In the genomic region with DNA sequence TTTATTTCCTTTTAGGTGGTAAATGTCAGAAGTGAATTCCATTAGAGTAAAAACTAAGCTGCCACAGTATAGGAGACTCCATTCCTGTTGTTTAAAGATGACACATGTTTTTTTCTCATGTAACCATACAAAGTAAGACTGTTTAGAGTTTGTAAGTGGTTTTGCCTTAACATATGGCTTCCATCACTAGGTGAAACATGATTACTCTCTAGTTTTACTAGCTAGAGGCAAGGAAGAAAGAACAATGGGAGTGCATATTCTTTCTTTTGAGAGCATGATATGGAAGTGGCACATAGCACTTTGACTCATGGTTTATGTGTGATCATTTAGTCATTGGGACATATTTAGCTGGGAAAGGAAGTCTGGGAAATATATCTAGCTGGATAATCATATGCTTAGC, we compare ENCODE assay signal across 1 cellular context.
TF ChIP-seq lines count a peak whose summit lies in the region.

No MANE protein-coding gene starts in this region.

TF ChIP-seq in H1, 55 proteins besides CTCF, POLR2A, EP300 and RAD21:
- TF ChIP-seq, protein P1, sequence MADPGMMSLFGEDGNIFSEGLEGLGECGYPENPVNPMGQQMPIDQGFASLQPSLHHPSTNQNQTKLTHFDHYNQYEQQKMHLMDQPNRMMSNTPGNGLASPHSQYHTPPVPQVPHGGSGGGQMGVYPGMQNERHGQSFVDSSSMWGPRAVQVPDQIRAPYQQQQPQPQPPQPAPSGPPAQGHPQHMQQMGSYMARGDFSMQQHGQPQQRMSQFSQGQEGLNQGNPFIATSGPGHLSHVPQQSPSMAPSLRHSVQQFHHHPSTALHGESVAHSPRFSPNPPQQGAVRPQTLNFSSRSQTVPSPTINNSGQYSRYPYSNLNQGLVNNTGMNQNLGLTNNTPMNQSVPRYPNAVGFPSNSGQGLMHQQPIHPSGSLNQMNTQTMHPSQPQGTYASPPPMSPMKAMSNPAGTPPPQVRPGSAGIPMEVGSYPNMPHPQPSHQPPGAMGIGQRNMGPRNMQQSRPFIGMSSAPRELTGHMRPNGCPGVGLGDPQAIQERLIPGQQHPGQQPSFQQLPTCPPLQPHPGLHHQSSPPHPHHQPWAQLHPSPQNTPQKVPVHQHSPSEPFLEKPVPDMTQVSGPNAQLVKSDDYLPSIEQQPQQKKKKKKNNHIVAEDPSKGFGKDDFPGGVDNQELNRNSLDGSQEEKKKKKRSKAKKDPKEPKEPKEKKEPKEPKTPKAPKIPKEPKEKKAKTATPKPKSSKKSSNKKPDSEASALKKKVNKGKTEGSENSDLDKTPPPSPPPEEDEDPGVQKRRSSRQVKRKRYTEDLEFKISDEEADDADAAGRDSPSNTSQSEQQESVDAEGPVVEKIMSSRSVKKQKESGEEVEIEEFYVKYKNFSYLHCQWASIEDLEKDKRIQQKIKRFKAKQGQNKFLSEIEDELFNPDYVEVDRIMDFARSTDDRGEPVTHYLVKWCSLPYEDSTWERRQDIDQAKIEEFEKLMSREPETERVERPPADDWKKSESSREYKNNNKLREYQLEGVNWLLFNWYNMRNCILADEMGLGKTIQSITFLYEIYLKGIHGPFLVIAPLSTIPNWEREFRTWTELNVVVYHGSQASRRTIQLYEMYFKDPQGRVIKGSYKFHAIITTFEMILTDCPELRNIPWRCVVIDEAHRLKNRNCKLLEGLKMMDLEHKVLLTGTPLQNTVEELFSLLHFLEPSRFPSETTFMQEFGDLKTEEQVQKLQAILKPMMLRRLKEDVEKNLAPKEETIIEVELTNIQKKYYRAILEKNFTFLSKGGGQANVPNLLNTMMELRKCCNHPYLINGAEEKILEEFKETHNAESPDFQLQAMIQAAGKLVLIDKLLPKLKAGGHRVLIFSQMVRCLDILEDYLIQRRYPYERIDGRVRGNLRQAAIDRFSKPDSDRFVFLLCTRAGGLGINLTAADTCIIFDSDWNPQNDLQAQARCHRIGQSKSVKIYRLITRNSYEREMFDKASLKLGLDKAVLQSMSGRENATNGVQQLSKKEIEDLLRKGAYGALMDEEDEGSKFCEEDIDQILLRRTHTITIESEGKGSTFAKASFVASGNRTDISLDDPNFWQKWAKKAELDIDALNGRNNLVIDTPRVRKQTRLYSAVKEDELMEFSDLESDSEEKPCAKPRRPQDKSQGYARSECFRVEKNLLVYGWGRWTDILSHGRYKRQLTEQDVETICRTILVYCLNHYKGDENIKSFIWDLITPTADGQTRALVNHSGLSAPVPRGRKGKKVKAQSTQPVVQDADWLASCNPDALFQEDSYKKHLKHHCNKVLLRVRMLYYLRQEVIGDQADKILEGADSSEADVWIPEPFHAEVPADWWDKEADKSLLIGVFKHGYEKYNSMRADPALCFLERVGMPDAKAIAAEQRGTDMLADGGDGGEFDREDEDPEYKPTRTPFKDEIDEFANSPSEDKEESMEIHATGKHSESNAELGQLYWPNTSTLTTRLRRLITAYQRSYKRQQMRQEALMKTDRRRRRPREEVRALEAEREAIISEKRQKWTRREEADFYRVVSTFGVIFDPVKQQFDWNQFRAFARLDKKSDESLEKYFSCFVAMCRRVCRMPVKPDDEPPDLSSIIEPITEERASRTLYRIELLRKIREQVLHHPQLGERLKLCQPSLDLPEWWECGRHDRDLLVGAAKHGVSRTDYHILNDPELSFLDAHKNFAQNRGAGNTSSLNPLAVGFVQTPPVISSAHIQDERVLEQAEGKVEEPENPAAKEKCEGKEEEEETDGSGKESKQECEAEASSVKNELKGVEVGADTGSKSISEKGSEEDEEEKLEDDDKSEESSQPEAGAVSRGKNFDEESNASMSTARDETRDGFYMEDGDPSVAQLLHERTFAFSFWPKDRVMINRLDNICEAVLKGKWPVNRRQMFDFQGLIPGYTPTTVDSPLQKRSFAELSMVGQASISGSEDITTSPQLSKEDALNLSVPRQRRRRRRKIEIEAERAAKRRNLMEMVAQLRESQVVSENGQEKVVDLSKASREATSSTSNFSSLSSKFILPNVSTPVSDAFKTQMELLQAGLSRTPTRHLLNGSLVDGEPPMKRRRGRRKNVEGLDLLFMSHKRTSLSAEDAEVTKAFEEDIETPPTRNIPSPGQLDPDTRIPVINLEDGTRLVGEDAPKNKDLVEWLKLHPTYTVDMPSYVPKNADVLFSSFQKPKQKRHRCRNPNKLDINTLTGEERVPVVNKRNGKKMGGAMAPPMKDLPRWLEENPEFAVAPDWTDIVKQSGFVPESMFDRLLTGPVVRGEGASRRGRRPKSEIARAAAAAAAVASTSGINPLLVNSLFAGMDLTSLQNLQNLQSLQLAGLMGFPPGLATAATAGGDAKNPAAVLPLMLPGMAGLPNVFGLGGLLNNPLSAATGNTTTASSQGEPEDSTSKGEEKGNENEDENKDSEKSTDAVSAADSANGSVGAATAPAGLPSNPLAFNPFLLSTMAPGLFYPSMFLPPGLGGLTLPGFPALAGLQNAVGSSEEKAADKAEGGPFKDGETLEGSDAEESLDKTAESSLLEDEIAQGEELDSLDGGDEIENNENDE (IDR thresholded peaks at IDR 0.05; ENCODE audit: insufficient replicate concordance, low read length), result no peak
- no peak for TF ChIP-seq E2F6 (IDR thresholded peaks at IDR 0.05)
- TF ChIP-seq SP1 (IDR thresholded peaks at IDR 0.05; ENCODE audit: low read depth, low read length), result no peak
- TF ChIP-seq CEBPB (IDR thresholded peaks at IDR 0.05; ENCODE audit: low read depth, low read length), result no peak
- TF ChIP-seq SP4 (IDR thresholded peaks at IDR 0.05; ENCODE audit: low read length), result no peak
- TF ChIP-seq CREB1 (IDR thresholded peaks at IDR 0.05), result no peak
- no peak for TF ChIP-seq RNF2 (IDR thresholded peaks at IDR 0.05; ENCODE audit: borderline replicate concordance, low read depth, low read length, missing control alignments, poor library complexity, severe bottlenecking)
- no peak for TF ChIP-seq TAF7 (optimal IDR thresholded peaks at IDR 0.05; ENCODE audit: borderline replicate concordance, low read depth, low read length)
- no peak for TF ChIP-seq ATF3 (IDR thresholded peaks at IDR 0.05; ENCODE audit: insufficient read depth, low read depth, low read length)
- TF ChIP-seq YY1 (IDR thresholded peaks at IDR 0.05; ENCODE audit: low read depth, low read length), result no peak
- no peak for TF ChIP-seq ZNF274 (IDR thresholded peaks at IDR 0.05; ENCODE audit: borderline replicate concordance, extremely low read depth, low read length)
- TF ChIP-seq RXRA (IDR thresholded peaks at IDR 0.05; ENCODE audit: insufficient read depth, low read depth, low read length), result no peak
- no peak for TF ChIP-seq SRF (IDR thresholded peaks at IDR 0.05; ENCODE audit: low read depth, low read length)
- TF ChIP-seq NRF1 (IDR thresholded peaks at IDR 0.05; ENCODE audit: low read depth, low read length), result no peak
- TF ChIP-seq CBX8 (IDR thresholded peaks at IDR 0.05; ENCODE audit: borderline replicate concordance, low read depth, low read length), result no peak
- no peak for TF ChIP-seq KDM4A (IDR thresholded peaks at IDR 0.05; ENCODE audit: low read depth, low read length, severe bottlenecking)
- TF ChIP-seq PHF8 (conservative IDR thresholded peaks at IDR 0.05; ENCODE audit: low read depth, low read length), result no peak
